20 cellular contexts compared by ENCODE assay signal in genomic region chr5:87404359-87404758, GRCh38.
"Had no signal": no experiment of that assay in that cellular context is flagged by ENCODE, and none has a peak within 500 bp of the region (broad histone marks: within the 10 kb centered on the region; RNA-seq: fewer than 3 reads in every experiment).

No MANE protein-coding gene starts in this region.

- H3K4me3 Mint-ChIP-seq: activated CD4-positive, alpha-beta memory T cell treated with anti-CD3 and anti-CD28 coated beads, Interleukin-2, amount 10 ng/mL, durations not matched to agents 7 days and 5 days; activated CD4-positive, alpha-beta T cell treated with anti-CD3 and anti-CD28 coated beads, Interleukin-2, amount 10 ng/mL, durations not matched to agents 24 days and 14 days; activated naive CD4-positive, alpha-beta T cell treated with anti-CD3 and anti-CD28 coated beads, Interleukin-2, amount 10 ng/mL, durations not matched to agents 7 days and 5 days; central memory CD8-positive, alpha-beta T cell; mesothelial cell of epicardium; natural killer cell had no signal

- H3K9me3 Mint-ChIP-seq: activated CD4-positive, alpha-beta memory T cell treated with anti-CD3 and anti-CD28 coated beads, Interleukin-2, amount 10 ng/mL, durations not matched to agents 7 days and 5 days; activated CD4-positive, alpha-beta T cell treated with anti-CD3 and anti-CD28 coated beads, Interleukin-2, amount 10 ng/mL, durations not matched to agents 24 days and 14 days; activated naive CD4-positive, alpha-beta T cell treated with anti-CD3 and anti-CD28 coated beads, Interleukin-2, amount 10 ng/mL, durations not matched to agents 7 days and 5 days; central memory CD8-positive, alpha-beta T cell; natural killer cell had no signal

- H3K27me3 Mint-ChIP-seq: activated CD4-positive, alpha-beta memory T cell treated with anti-CD3 and anti-CD28 coated beads, Interleukin-2, amount 10 ng/mL, durations not matched to agents 7 days and 5 days; activated CD4-positive, alpha-beta T cell treated with anti-CD3 and anti-CD28 coated beads, Interleukin-2, amount 10 ng/mL, durations not matched to agents 24 days and 14 days; activated naive CD4-positive, alpha-beta T cell treated with anti-CD3 and anti-CD28 coated beads, Interleukin-2, amount 10 ng/mL, durations not matched to agents 7 days and 5 days; central memory CD8-positive, alpha-beta T cell had no signal

- ATAC-seq: gastrocnemius medialis; left ventricle myocardium superior; natural killer cell; stimulated activated naive CD8-positive, alpha-beta T cell treated with anti-CD3 and anti-CD28 coated beads, Interleukin-15, Interleukin-2, amounts not matched to agents 100 U/mL and 50 U/mL, for 24 hours had no signal

- H3K9me3 ChIP-seq: esophagus squamous epithelium, gastrocnemius medialis, ovary, prostate gland, upper lobe of left lung had no signal

- H3K27me3 ChIP-seq: esophagus squamous epithelium, gastrocnemius medialis, ovary, upper lobe of left lung had no signal

- H3K4me1 Mint-ChIP-seq: mesothelial cell of epicardium had no signal

- H3K36me3 ChIP-seq: ovary had no signal

- H3K27ac Mint-ChIP-seq: activated CD4-positive, alpha-beta memory T cell treated with anti-CD3 and anti-CD28 coated beads, Interleukin-2, amount 10 ng/mL, durations not matched to agents 7 days and 5 days; activated CD4-positive, alpha-beta T cell treated with anti-CD3 and anti-CD28 coated beads, Interleukin-2, amount 10 ng/mL, durations not matched to agents 24 days and 14 days; activated naive CD4-positive, alpha-beta T cell treated with anti-CD3 and anti-CD28 coated beads, Interleukin-2, amount 10 ng/mL, durations not matched to agents 7 days and 5 days; mesothelial cell of epicardium had no signal

- H3K4me1 ChIP-seq: prostate gland had no signal

- H3K27ac ChIP-seq: esophagus squamous epithelium, gastrocnemius medialis, ovary, prostate gland, upper lobe of left lung had no signal

- H3K4me3 ChIP-seq: esophagus squamous epithelium, gastrocnemius medialis, ovary, prostate gland, upper lobe of left lung had no signal

- DNase-seq: activated CD4-positive, alpha-beta memory T cell treated with anti-CD3 and anti-CD28 coated beads, Interleukin-2, amount 10 ng/mL, durations not matched to agents 7 days and 5 days; activated CD4-positive, alpha-beta T cell treated with anti-CD3 and anti-CD28 coated beads, Interleukin-2, amount 10 ng/mL, durations not matched to agents 24 days and 14 days; activated CD4-positive, CD25-positive, alpha-beta regulatory T cell; activated effector memory CD4-positive, alpha-beta T cell treated with anti-CD3 and anti-CD28 coated beads, Interleukin-2, amount 50 U/mL, for 16 hours; activated naive CD4-positive, alpha-beta T cell treated with anti-CD3 and anti-CD28 coated beads, Interleukin-2, amount 10 ng/mL, durations not matched to agents 7 days and 5 days; effector memory CD4-positive, alpha-beta T cell; esophagus squamous epithelium; gastrocnemius medialis; hippocampal formation; left ventricle myocardium superior; mammary epithelial cell; natural killer cell; ovary; stimulated activated CD4-positive, alpha-beta T cell treated with anti-CD3 and anti-CD28 coated beads, Interleukin-4, amount 100 ng/mL, for 24 hours; stimulated activated naive CD8-positive, alpha-beta T cell treated with anti-CD3 and anti-CD28 coated beads, Interleukin-15, Interleukin-2, amounts not matched to agents 100 U/mL and 50 U/mL, for 24 hours; T-helper 9 cell; upper lobe of left lung had no signal
